ENCODE assay signal across 10 cellular contexts in the genomic region with DNA sequence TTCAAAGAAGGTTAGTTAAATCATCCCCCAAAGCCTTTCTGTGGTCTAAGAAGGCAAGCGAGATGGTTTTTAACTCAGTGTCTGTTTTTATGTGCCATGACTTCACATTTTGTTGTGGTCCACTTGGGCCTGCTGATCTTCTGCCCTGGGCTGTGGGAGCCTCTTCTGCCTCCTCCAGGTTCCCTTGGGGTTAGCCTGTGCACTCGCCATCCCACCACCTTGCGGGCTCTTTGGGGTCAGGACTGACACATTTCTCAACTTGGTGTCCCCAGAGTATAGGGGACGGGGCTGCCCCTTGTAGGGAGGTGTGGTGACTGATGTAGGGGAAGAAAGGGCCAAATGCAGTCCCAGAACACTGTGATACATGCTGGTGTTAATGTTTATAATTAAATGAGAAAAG.
A peak's percentile ranks its signal among the peaks of the same experiment; 100 is the strongest.
DNase-seq lines count a peak whose midpoint lies in the region; ATAC-seq, FAIRE-seq and TF ChIP-seq lines count a peak whose summit lies in the region.
"Had no signal": no experiment of that assay in that cellular context is flagged by ENCODE, and none has a peak within 500 bp of the region (broad histone marks: within the 10 kb centered on the region; RNA-seq: fewer than 3 reads in every experiment).

No MANE protein-coding gene starts in this region.

- ATAC-seq in GM18511 (IDR thresholded peaks at IDR 0.05; ENCODE audit: unreplicated experiment) = peak; percentile 91
- peak; percentile 81 for ATAC-seq in GM21447 (IDR thresholded peaks at IDR 0.05; ENCODE audit: unreplicated experiment)
- ATAC-seq in HG03432 (IDR thresholded peaks at IDR 0.05; ENCODE audit: unreplicated experiment) = peak; percentile 92
- ATAC-seq: upper lobe of right lung had no signal

- intact Hi-C loops in MCF 10A (cut with micrococcal nuclease) = no loop called here

- no peaks in the 10 kb centered on the region for H3K36me3 Mint-ChIP-seq in osteocyte (ENCODE audit: unreplicated experiment)
- peaks cover 6% of the 10 kb centered on the region for H3K36me3 Mint-ChIP-seq in MCF 10A (ENCODE audit: insufficient read depth, unreplicated experiment)

- TF ChIP-seq CTCF in osteocyte (IDR thresholded peaks at IDR 0.05) (no peak), D721Med (IDR thresholded peaks at IDR 0.05; ENCODE audit: insufficient read depth, missing control alignments) (no peak), MCF 10A (IDR thresholded peaks at IDR 0.05; ENCODE audit: unreplicated experiment) (no peak)

- H3K4me3 Mint-ChIP-seq in osteocyte (ENCODE audit: unreplicated experiment) = no peak overlapping the region
- no peak overlapping the region for H3K4me3 Mint-ChIP-seq in MCF 10A (ENCODE audit: unreplicated experiment)

- FAIRE-seq in D721Med (lab: Jason Lieb, UNC) = no peak

- H3K27me3 Mint-ChIP-seq in osteocyte (ENCODE audit: unreplicated experiment) (no peaks in the 10 kb centered on the region), MCF 10A (ENCODE audit: insufficient read depth, unreplicated experiment) (no peaks in the 10 kb centered on the region)

- H3K27ac Mint-ChIP-seq in osteocyte (ENCODE audit: unreplicated experiment) (no peak overlapping the region), MCF 10A (ENCODE audit: low read depth, unreplicated experiment) (no peak overlapping the region)

- H3K4me1 Mint-ChIP-seq in osteocyte (ENCODE audit: unreplicated experiment) (peaks cover 1% of the 10 kb centered on the region), MCF 10A (ENCODE audit: insufficient read depth, unreplicated experiment) (no peaks in the 10 kb centered on the region)

- no TSS peak for BruUV-seq in MCF 10A (replicated peaks; lab: Mats Ljungman, UMichigan)

- H3K9me3 Mint-ChIP-seq in osteocyte (ENCODE audit: unreplicated experiment) (no peaks in the 10 kb centered on the region), MCF 10A (ENCODE audit: unreplicated experiment) (no peaks in the 10 kb centered on the region)

- DNase-seq in osteocyte (ENCODE audit: extremely low spot score, unreplicated experiment) = peak; percentile 66
- no peak for DNase-seq in HK-2 (ENCODE audit: unreplicated experiment)
- DNase-seq in D721Med (ENCODE audit: insufficient read length, low spot score) = no peak
- no peak for DNase-seq in retina
- DNase-seq in MCF 10A (ENCODE audit: unreplicated experiment) = no peak
- DNase-seq: SJCRH30, upper lobe of right lung had no signal

- POLR2A ChIA-PET in MCF 10A (lab: Yijun Ruan, JAX) = no interaction called here

- CTCF ChIA-PET in MCF 10A (lab: Yijun Ruan, JAX) = no interaction called here
